Comparison of ENCODE assay signal across 8 cellular contexts in genomic region chr3:113696658-113697191, GRCh38. TPM values are rescaled to one million over a fixed set of nuclear protein-coding genes. Genes with fewer than 3 reads are reported as not detected.
A peak's percentile ranks its signal among the peaks of the same experiment; 100 is the strongest.
DNase-seq lines count a peak whose midpoint lies in the region; ATAC-seq, FAIRE-seq and TF ChIP-seq lines count a peak whose summit lies in the region.

No MANE protein-coding gene starts in this region.

- H3K9me3 ChIP-seq in OCI-LY1 (ENCODE audit: low read length), result no peaks in the 10 kb centered on the region
- no peaks in the 10 kb centered on the region for H3K9me3 ChIP-seq in mononuclear cell (ENCODE audit: low read depth, low read length)

- H3K27ac ChIP-seq in OCI-LY1 (ENCODE audit: low read depth, low read length, poor library complexity, severe bottlenecking), result peak overlapping the region; percentile 60

- peak overlapping the region; percentile 39; the same call in 1 of the 2 replicates for H2AFZ ChIP-seq in OCI-LY1 (ENCODE audit: low read length)

- H3K4me1 ChIP-seq in OCI-LY1 (ENCODE audit: insufficient read depth, low read length, severe bottlenecking), result peaks cover 40% of the 10 kb centered on the region
- H3K4me1 ChIP-seq in mononuclear cell (ENCODE audit: insufficient read depth, low read length), result peaks cover 40% of the 10 kb centered on the region

- DNase-seq in D721Med (ENCODE audit: insufficient read length, low spot score) (peak; percentile 81), HuH-7 (ENCODE audit: low spot score) (peak; percentile 100), activated T-cell treated with anti-CD3 and anti-CD28 coated beads for 4 hours (peak; percentile 97), epithelial cell of proximal tubule (ENCODE audit: low read depth) (peak; percentile 85)
- DNase-seq in stimulated activated CD8-positive, alpha-beta memory T cell treated with anti-CD3 and anti-CD28 coated beads, Interleukin-2, amount 100 ng/mL, for 48 hours (ENCODE audit: low read depth in 2 of 2), result peak; percentile 95 to 97

- peak; percentile 96 for ATAC-seq in GM21528 (IDR thresholded peaks at IDR 0.05; ENCODE audit: low FRiP score, unreplicated experiment)

- no peaks in the 10 kb centered on the region for H3K9me2 ChIP-seq in OCI-LY1 (ENCODE audit: low read depth, low read length)

- H3K27me3 ChIP-seq in OCI-LY1 (ENCODE audit: insufficient read depth, low read length) (no peaks in the 10 kb centered on the region), mononuclear cell (ENCODE audit: insufficient read depth, low read length) (no peaks in the 10 kb centered on the region)

- TF ChIP-seq CTCF in D721Med (IDR thresholded peaks at IDR 0.05; ENCODE audit: insufficient read depth, missing control alignments) (no peak), OCI-LY1 (IDR thresholded peaks at IDR 0.05; ENCODE audit: low read length) (no peak), epithelial cell of proximal tubule (conservative IDR thresholded peaks at IDR 0.05; ENCODE audit: low read depth, low read length) (peak; percentile 14)

- H3K4me3 ChIP-seq in OCI-LY1 (ENCODE audit: low read depth, low read length, poor library complexity, severe bottlenecking) (peak overlapping the region; percentile 84), epithelial cell of proximal tubule (ENCODE audit: low read depth, low read length) (peak overlapping the region; percentile 87), mononuclear cell (ENCODE audit: low read length) (peak overlapping the region; percentile 97)

- no peaks in the 10 kb centered on the region for H4K20me1 ChIP-seq in OCI-LY1 (ENCODE audit: insufficient read depth, low read length)

- H3K36me3 ChIP-seq in OCI-LY1 (ENCODE audit: insufficient read depth, low read length), result no peaks in the 10 kb centered on the region

- FAIRE-seq in D721Med (lab: Jason Lieb, UNC), result no peak

- peak overlapping the region; percentile 87 for H3K9ac ChIP-seq in OCI-LY1 (ENCODE audit: low read length)

- H3F3A ChIP-seq in OCI-LY1 (ENCODE audit: insufficient read depth, low read length), result no peaks in the 10 kb centered on the region

- peak overlapping the region; percentile 97 for H3K4me2 ChIP-seq in OCI-LY1 (ENCODE audit: low read length)

- no peaks in the 10 kb centered on the region for H3K79me2 ChIP-seq in OCI-LY1 (ENCODE audit: insufficient read depth, low read length)

RNA-seq across cellular contexts. Expression of gene USF3, which starts 0.3 kb away (rescaled TPM):
- total RNA-seq in epithelial cell of proximal tubule (5.9 and 6.4 TPM in 2 replicates), mononuclear cell (52.1 TPM)

RNA-seq across cellular contexts. Expression of gene NAA50, which starts 49.3 kb away (rescaled TPM):
- total RNA-seq in epithelial cell of proximal tubule (135 and 161 TPM in 2 replicates), mononuclear cell (115 TPM)

RNA-seq across cellular contexts. Expression of gene ATP6V1A, which starts 50.1 kb away (rescaled TPM):
- total RNA-seq in epithelial cell of proximal tubule (40.4 and 42.2 TPM in 2 replicates), mononuclear cell (30.9 TPM)

Comparison
In these comparisons a context has a peak if more than half of its experiments do, and no peak if none do; other contexts are left out.
1. Peak in every context shown above with its lines: DNase-seq, ATAC-seq, H3K4me3 ChIP-seq and H3K27ac ChIP-seq.